Comparison of ENCODE assay signal across 8 cellular contexts in the genomic region with DNA sequence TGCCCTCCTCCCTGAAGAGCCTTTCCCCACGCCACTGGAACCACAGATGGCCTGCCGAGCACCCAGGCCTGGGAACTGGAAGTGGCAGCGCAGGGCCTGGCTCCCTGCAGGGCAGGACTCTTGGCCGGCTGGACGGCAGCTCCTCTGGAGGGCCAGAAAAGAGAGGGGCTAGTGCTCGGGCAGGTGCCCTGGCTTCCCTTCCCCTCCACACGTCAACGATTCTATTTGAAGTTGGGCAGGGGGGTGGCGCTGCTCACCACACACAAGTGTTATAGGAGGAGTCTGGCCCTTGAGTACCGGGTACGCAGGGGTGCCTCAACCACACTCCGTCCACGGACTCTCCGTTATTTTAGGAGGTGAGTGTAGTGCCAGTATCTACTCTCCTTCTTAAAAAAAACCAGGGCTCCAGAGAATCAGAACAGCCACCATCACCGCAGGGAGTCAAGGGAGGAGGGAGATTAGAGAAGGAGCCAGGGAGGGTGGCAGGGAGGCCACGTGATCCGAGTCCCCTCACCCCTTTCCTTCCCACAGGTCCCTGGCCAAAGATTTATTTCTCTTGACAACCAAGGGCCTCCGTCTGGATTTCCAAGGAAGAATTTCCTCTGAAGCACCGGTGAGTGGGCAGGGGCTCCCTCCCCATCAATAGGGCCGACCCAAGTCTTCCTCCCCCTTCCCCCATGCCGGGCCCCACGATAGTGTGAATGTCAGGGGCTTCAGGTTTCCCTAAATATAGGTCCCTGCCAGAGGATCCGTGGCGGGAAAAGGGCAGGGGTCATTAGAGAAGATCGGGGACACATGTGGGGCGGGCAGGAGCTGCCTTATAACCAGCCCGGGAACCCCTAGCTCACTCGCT. TPM values are rescaled to one million over a fixed set of nuclear protein-coding genes. Genes with fewer than 3 reads are reported as not detected.
A peak's percentile ranks its signal among the peaks of the same experiment; 100 is the strongest.
DNase-seq lines count a peak whose midpoint lies in the region; ATAC-seq and TF ChIP-seq lines count a peak whose summit lies in the region.

No MANE protein-coding gene starts in this region.

- peaks cover 53% of the 10 kb centered on the region for H3K79me2 ChIP-seq in neural progenitor cell (ENCODE audit: low read depth)

- H4K20me1 ChIP-seq in neural progenitor cell (ENCODE audit: low read depth), result peaks cover 35% of the 10 kb centered on the region

- peak overlapping the region; percentile 92 for H3K4me3 Mint-ChIP-seq in activated T-helper 17 cell treated with anti-CD3 and anti-CD28 coated beads, Interleukin-2, amount 50 U/mL, for 72 hours
- peak overlapping the region; percentile 96 for H3K4me3 Mint-ChIP-seq in neural progenitor cell

- H2AFZ ChIP-seq in neural progenitor cell (replicated peaks), result no peak overlapping the region

- DNase-seq in GM10248 (ENCODE audit: extremely low spot score), result peak; percentile 85
- peak; percentile 63 for DNase-seq in HK-2 (ENCODE audit: unreplicated experiment)
- DNase-seq in OCI-M1 (lab: John Stamatoyannopoulos, UW), result peak; percentile 89
- peak; percentile 56 for DNase-seq in fibroblast of the aortic adventitia (ENCODE audit: low read depth)
- DNase-seq in neural progenitor cell (ENCODE audit: low spot score), result peak; percentile 64
- peak; percentile 80 for DNase-seq in superior temporal gyrus (ENCODE audit: extremely low spot score)

- no peaks in the 10 kb centered on the region for H3K9me3 Mint-ChIP-seq in activated T-helper 17 cell treated with anti-CD3 and anti-CD28 coated beads, Interleukin-2, amount 50 U/mL, for 72 hours
- H3K9me3 Mint-ChIP-seq in neural progenitor cell, result no peaks in the 10 kb centered on the region

- H3F3A ChIP-seq in neural progenitor cell (ENCODE audit: low read depth), result peaks cover 41% of the 10 kb centered on the region

- POLR2A ChIA-PET in GM10248 (lab: Yijun Ruan, JAX), result interaction anchor here (1.5 kb wide), 1 partner anchor 121 kb away, joined by 4 read pairs; no protein-coding TSS in a partner anchor

- H3K4me2 ChIP-seq in neural progenitor cell, result peak overlapping the region; percentile 86

- CTCF ChIA-PET in GM10248 (lab: Yijun Ruan, JAX), result interaction anchor here (0.9 to 3.2 kb wide), 8 partner anchors 9 to 373 kb away, joined by 3 to 21 read pairs (median 6); partner anchors contain the start of gene TBX6

- TF ChIP-seq CTCF in GM10248 (IDR thresholded peaks at IDR 0.05; ENCODE audit: control extremely low read depth, extremely low read depth, low read depth, missing control alignments), result peak; percentile 48
- TF ChIP-seq CTCF in fibroblast of the aortic adventitia (IDR thresholded peaks at IDR 0.05; ENCODE audit: insufficient read depth, low read length), result peak; percentile 18
- TF ChIP-seq CTCF in neural progenitor cell (IDR thresholded peaks at IDR 0.05), result peak; percentile 26

- peak overlapping the region; percentile 95 for H3K27ac Mint-ChIP-seq in activated T-helper 17 cell treated with anti-CD3 and anti-CD28 coated beads, Interleukin-2, amount 50 U/mL, for 72 hours
- peak overlapping the region; percentile 95 for H3K27ac Mint-ChIP-seq in neural progenitor cell

- peak; percentile 36 for ATAC-seq in activated T-helper 17 cell treated with anti-CD3 and anti-CD28 coated beads, Interleukin-2, amount 50 U/mL, for 72 hours (replicated peaks)
- ATAC-seq in HG03521 (IDR thresholded peaks at IDR 0.05; ENCODE audit: unreplicated experiment), result no peak

- H3K4me1 ChIP-seq in neural progenitor cell, result peaks cover 34% of the 10 kb centered on the region

- H3K4me3 ChIP-seq in fibroblast of the aortic adventitia (ENCODE audit: low read depth, low read length) (peak overlapping the region; percentile 77), neural progenitor cell (peak overlapping the region; percentile 92)

- H3K27ac ChIP-seq in neural progenitor cell, result peak overlapping the region; percentile 90

- no peaks in the 10 kb centered on the region for H3K27me3 ChIP-seq in neural progenitor cell

- H3K36me3 ChIP-seq in neural progenitor cell, result peaks cover 10% of the 10 kb centered on the region

- H3K36me3 Mint-ChIP-seq in activated T-helper 17 cell treated with anti-CD3 and anti-CD28 coated beads, Interleukin-2, amount 50 U/mL, for 72 hours (ENCODE audit: low read depth), result peaks cover 56% of the 10 kb centered on the region
- H3K36me3 Mint-ChIP-seq in neural progenitor cell, result peaks cover 23% of the 10 kb centered on the region

- no peaks in the 10 kb centered on the region for H3K9me3 ChIP-seq in neural progenitor cell (ENCODE audit: low read depth)

- H3K27me3 Mint-ChIP-seq in activated T-helper 17 cell treated with anti-CD3 and anti-CD28 coated beads, Interleukin-2, amount 50 U/mL, for 72 hours, result no peaks in the 10 kb centered on the region
- peaks cover 4% of the 10 kb centered on the region for H3K27me3 Mint-ChIP-seq in neural progenitor cell (ENCODE audit: insufficient read depth, low read depth)

- H3K4me1 Mint-ChIP-seq in activated T-helper 17 cell treated with anti-CD3 and anti-CD28 coated beads, Interleukin-2, amount 50 U/mL, for 72 hours, result peaks cover 9% of the 10 kb centered on the region
- peaks cover 45% of the 10 kb centered on the region for H3K4me1 Mint-ChIP-seq in neural progenitor cell

- peak overlapping the region; percentile 39 for H3K9ac ChIP-seq in neural progenitor cell

RNA-seq across cellular contexts. Expression of gene ALDOA, which starts 1.4 kb away (rescaled TPM):
- total RNA-seq in activated T-helper 17 cell treated with anti-CD3 and anti-CD28 coated beads, Interleukin-2, amount 50 U/mL, for 72 hours, result 1,000 to 10,000 TPM; 2,200 to 3,862 TPM
- 522 and 792 TPM in 2 replicates for total RNA-seq in fibroblast of the aortic adventitia (ENCODE audit: low replicate concordance)
- 469 and 981 TPM in 2 replicates for total RNA-seq in neural progenitor cell (ENCODE audit: low replicate concordance)

RNA-seq across cellular contexts. Expression of gene PPP4C, which starts 11.7 kb away (rescaled TPM):
- total RNA-seq in activated T-helper 17 cell treated with anti-CD3 and anti-CD28 coated beads, Interleukin-2, amount 50 U/mL, for 72 hours, result 100 to 1,000 TPM; 111 to 147 TPM
- 70.8 and 154 TPM in 2 replicates for total RNA-seq in fibroblast of the aortic adventitia (ENCODE audit: low replicate concordance)
- 93.3 and 166 TPM in 2 replicates for total RNA-seq in neural progenitor cell (ENCODE audit: low replicate concordance)

RNA-seq across cellular contexts. Expression of gene TBX6, which starts 27.6 kb away (rescaled TPM):
- 1 to 10 TPM; 1.1 to 3.7 TPM for total RNA-seq in activated T-helper 17 cell treated with anti-CD3 and anti-CD28 coated beads, Interleukin-2, amount 50 U/mL, for 72 hours
- total RNA-seq in fibroblast of the aortic adventitia (ENCODE audit: low replicate concordance) (0.09 and 0.16 TPM in 2 replicates), neural progenitor cell (ENCODE audit: low replicate concordance) (0.39 and 2.8 TPM in 2 replicates)

RNA-seq across cellular contexts. Expression of gene YPEL3, which starts 31.9 kb away (rescaled TPM):
- total RNA-seq in activated T-helper 17 cell treated with anti-CD3 and anti-CD28 coated beads, Interleukin-2, amount 50 U/mL, for 72 hours, result 100 to 1,000 TPM in 1 of 2 donors, 10 to 100 TPM in 1; 34.7 to 107 TPM
- total RNA-seq in fibroblast of the aortic adventitia (ENCODE audit: low replicate concordance), result 15.8 and 19.8 TPM in 2 replicates
- total RNA-seq in neural progenitor cell (ENCODE audit: low replicate concordance), result 6.8 and 30.7 TPM in 2 replicates

RNA-seq across cellular contexts. Expression of gene TLCD3B, which starts 33.0 kb away (rescaled TPM):
- 1 to 10 TPM; 1.9 to 7.4 TPM for total RNA-seq in activated T-helper 17 cell treated with anti-CD3 and anti-CD28 coated beads, Interleukin-2, amount 50 U/mL, for 72 hours
- total RNA-seq in fibroblast of the aortic adventitia (ENCODE audit: low replicate concordance), result 0.18 TPM in 1 of 2 replicates, not detected in the other
- total RNA-seq in neural progenitor cell (ENCODE audit: low replicate concordance), result 2.4 and 9.0 TPM in 2 replicates
